Comparison of ENCODE assay signal across 18 cellular contexts in the genomic region with DNA sequence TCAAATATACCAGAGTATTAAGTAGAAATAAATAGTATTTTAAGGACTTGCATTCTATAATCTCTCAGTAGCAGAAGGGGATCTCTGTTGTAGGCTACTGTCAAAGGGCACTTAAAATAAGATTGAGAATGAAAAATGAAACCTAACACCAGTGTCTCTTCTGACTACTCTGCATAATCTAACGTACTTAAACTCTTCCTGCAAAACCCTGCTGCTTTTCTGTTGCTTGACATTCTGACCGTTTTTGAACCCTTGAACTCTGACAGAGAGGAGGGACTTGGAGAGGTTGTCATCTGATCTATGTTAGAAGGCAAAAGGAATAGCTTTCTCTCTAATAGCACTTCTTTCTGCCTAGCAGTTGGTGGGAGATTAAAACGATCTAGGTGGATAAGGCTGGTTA.
DNase-seq lines count a peak whose midpoint lies in the region; ATAC-seq lines count a peak whose summit lies in the region.
"Had no signal": no experiment of that assay in that cellular context is flagged by ENCODE, and none has a peak within 500 bp of the region (broad histone marks: within the 10 kb centered on the region; RNA-seq: fewer than 3 reads in every experiment).

No MANE protein-coding gene starts in this region.

- peaks cover 0 to 4% (median 3%) of the 10 kb centered on the region in 5 donors for H3K9me3 Mint-ChIP-seq in CD8-positive, alpha-beta memory T cell
- no peaks in the 10 kb centered on the region for H3K9me3 Mint-ChIP-seq in stimulated activated naive B cell treated with anti-CD40 and anti-IgM and Interleukin-4, amounts not matched to agents 10 μg/mL and 1 μg/mL and 100 μg/mL, for 72 hours

- CTCF ChIA-PET in CD8-positive, alpha-beta memory T cell (lab: Charles Lee): no interaction called here

- no peaks in the 10 kb centered on the region for H3K36me3 ChIP-seq in CD8-positive, alpha-beta memory T cell (ENCODE audit: insufficient read depth, low read length)
- H3K36me3 ChIP-seq: lower lobe of right lung, transverse colon had no signal

- no peaks in the 10 kb centered on the region for H3K27me3 Mint-ChIP-seq in CD8-positive, alpha-beta memory T cell
- no peaks in the 10 kb centered on the region for H3K27me3 Mint-ChIP-seq in stimulated activated naive B cell treated with anti-CD40 and anti-IgM and Interleukin-4, amounts not matched to agents 10 μg/mL and 1 μg/mL and 100 μg/mL, for 72 hours

- no peak overlapping the region for H3K27ac Mint-ChIP-seq in CD8-positive, alpha-beta memory T cell
- no peak overlapping the region for H3K27ac Mint-ChIP-seq in stimulated activated naive B cell treated with anti-CD40 and anti-IgM and Interleukin-4, amounts not matched to agents 10 μg/mL and 1 μg/mL and 100 μg/mL, for 72 hours

- peak; percentile 1 for DNase-seq in DMS53 (lab: John Stamatoyannopoulos, UW)
- no peak for DNase-seq in DMS53 treated with DMSO at 0.1 percent for 48 hours (lab: John Stamatoyannopoulos, UW; ENCODE audit: unreplicated experiment)
- peak; percentile 5 for DNase-seq in RPMI8226
- peak; percentile 11 for DNase-seq in pons (ENCODE audit: low spot score)
- DNase-seq in SHP77 (lab: John Stamatoyannopoulos, UW): no peak
- no peak for DNase-seq in CD8-positive, alpha-beta memory T cell
- no peak for DNase-seq in stimulated activated naive B cell treated with anti-CD40 and anti-IgM and Interleukin-4, amounts not matched to agents 10 μg/mL and 1 μg/mL and 100 μg/mL, for 72 hours
- DNase-seq: activated naive CD4-positive, alpha-beta T cell; central memory CD4-positive, alpha-beta T cell; lower lobe of right lung; NCI-H446 treated with DMSO at 0.1 percent for 48 hours; Right ventricle myocardium superior; stimulated activated CD8-positive, alpha-beta memory T cell treated with anti-CD3 and anti-CD28 coated beads, Interleukin-4, amount 100 ng/mL, for 48 hours; transverse colon had no signal

- peak; percentile 71 for ATAC-seq in HG02852 (IDR thresholded peaks at IDR 0.05; ENCODE audit: unreplicated experiment)
- ATAC-seq in stimulated activated naive B cell treated with anti-CD40 and anti-IgM and Interleukin-4, amounts not matched to agents 10 μg/mL and 1 μg/mL and 100 μg/mL, for 72 hours (replicated peaks): no peak
- ATAC-seq: esophagus mucosa, lower lobe of right lung had no signal

- H3K27me3 ChIP-seq in CD8-positive, alpha-beta memory T cell (ENCODE audit: insufficient read depth, low read length, poor library complexity, severe bottlenecking): no peaks in the 10 kb centered on the region
- H3K27me3 ChIP-seq: transverse colon had no signal

- no peaks in the 10 kb centered on the region for H3K36me3 Mint-ChIP-seq in CD8-positive, alpha-beta memory T cell
- no peaks in the 10 kb centered on the region for H3K36me3 Mint-ChIP-seq in stimulated activated naive B cell treated with anti-CD40 and anti-IgM and Interleukin-4, amounts not matched to agents 10 μg/mL and 1 μg/mL and 100 μg/mL, for 72 hours

- POLR2A ChIA-PET in CD8-positive, alpha-beta memory T cell (lab: Charles Lee): no interaction called here

- no peaks in the 10 kb centered on the region for H3K9me3 ChIP-seq in CD8-positive, alpha-beta memory T cell (ENCODE audit: low read length)
- H3K9me3 ChIP-seq: lower lobe of right lung, transverse colon had no signal

- H3K4me1 Mint-ChIP-seq in CD8-positive, alpha-beta memory T cell: no peaks in the 10 kb centered on the region
- no peaks in the 10 kb centered on the region for H3K4me1 Mint-ChIP-seq in stimulated activated naive B cell treated with anti-CD40 and anti-IgM and Interleukin-4, amounts not matched to agents 10 μg/mL and 1 μg/mL and 100 μg/mL, for 72 hours

- H3K4me3 ChIP-seq in CD8-positive, alpha-beta memory T cell (ENCODE audit: low read length): no peak overlapping the region
- H3K4me3 ChIP-seq: lower lobe of right lung, transverse colon had no signal

- no peak overlapping the region for H3K27ac ChIP-seq in CD8-positive, alpha-beta memory T cell (ENCODE audit: low read depth, low read length)
- H3K27ac ChIP-seq: 22Rv1, HL-60, lower lobe of right lung, transverse colon had no signal

- no peaks in the 10 kb centered on the region for H3K4me1 ChIP-seq in CD8-positive, alpha-beta memory T cell (ENCODE audit: insufficient read depth, low read length)
- H3K4me1 ChIP-seq: lower lobe of right lung, transverse colon had no signal

- no peak overlapping the region for H3K4me3 Mint-ChIP-seq in CD8-positive, alpha-beta memory T cell
- H3K4me3 Mint-ChIP-seq in stimulated activated naive B cell treated with anti-CD40 and anti-IgM and Interleukin-4, amounts not matched to agents 10 μg/mL and 1 μg/mL and 100 μg/mL, for 72 hours: no peak overlapping the region

Comparison
In these comparisons a context has a peak if more than half of its experiments do, and no peak if none do; other contexts are left out.
1. DNase-seq: peak in DMS53 (single experiment), RPMI8226 (single experiment) and pons (single experiment); none in DMS53 treated with DMSO at 0.1 percent for 48 hours (single experiment), SHP77 (0 of 2), CD8-positive, alpha-beta memory T cell (0 of 5) and stimulated activated naive B cell treated with anti-CD40 and anti-IgM and Interleukin-4, amounts not matched to agents 10 μg/mL and 1 μg/mL and 100 μg/mL, for 72 hours (single experiment).